Comparison of ENCODE assay signal across 18 cellular contexts in genomic region chr9:34045903-34046302, GRCh38. TPM values are rescaled to one million over a fixed set of nuclear protein-coding genes. Genes with fewer than 3 reads are reported as not detected.
DNase-seq lines count a peak whose midpoint lies in the region; ATAC-seq and TF ChIP-seq lines count a peak whose summit lies in the region.
"Had no signal": no experiment of that assay in that cellular context is flagged by ENCODE, and none has a peak within 500 bp of the region (broad histone marks: within the 10 kb centered on the region; RNA-seq: fewer than 3 reads in every experiment).

No MANE protein-coding gene starts in this region.

- H3K4me3 ChIP-seq in KMS-11 (IDR thresholded peaks at IDR 0.05; ENCODE audit: insufficient read depth, low read depth, low read length) (no peak overlapping the region), neural cell (ENCODE audit: low read length) (peak overlapping the region; percentile 22)

- peak overlapping the region; percentile 13 for H3K4me3 Mint-ChIP-seq in Calu3 (ENCODE audit: low read depth, unreplicated experiment)
- H3K4me3 Mint-ChIP-seq in activated naive CD8-positive, alpha-beta T cell treated with anti-CD3 and anti-CD28 coated beads, Interleukin-2, amount 50 U/mL, for 24 hours = peak overlapping the region; percentile 100

- no peak overlapping the region for H2AFZ ChIP-seq in KMS-11 (ENCODE audit: low read depth)
- no peak overlapping the region for H2AFZ ChIP-seq in neural cell (ENCODE audit: low read depth, low read length)

- H3K9me2 ChIP-seq in neural cell (ENCODE audit: insufficient read depth, low read length) = no peaks in the 10 kb centered on the region

- no peaks in the 10 kb centered on the region for H3K27me3 ChIP-seq in KMS-11 (ENCODE audit: insufficient read depth, low read depth)
- no peaks in the 10 kb centered on the region for H3K27me3 ChIP-seq in neural cell (ENCODE audit: insufficient read depth, low read depth, low read length)
- H3K27me3 ChIP-seq: foreskin keratinocyte had no signal

- no peaks in the 10 kb centered on the region for H3K9me3 Mint-ChIP-seq in Calu3 (ENCODE audit: low read depth, unreplicated experiment)
- H3K9me3 Mint-ChIP-seq in activated naive CD8-positive, alpha-beta T cell treated with anti-CD3 and anti-CD28 coated beads, Interleukin-2, amount 50 U/mL, for 24 hours = no peaks in the 10 kb centered on the region

- intact Hi-C loops in Calu3 (cut with micrococcal nuclease; ENCODE audit: unreplicated experiment) = loop anchor here (10.0 kb wide), 1 partner anchor 101 kb away; no protein-coding TSS in a partner anchor

- peaks cover 38% of the 10 kb centered on the region for H3K4me1 ChIP-seq in KMS-11 (ENCODE audit: low read depth, poor library complexity, severe bottlenecking)
- H3K4me1 ChIP-seq: foreskin keratinocyte had no signal

- H3K4me2 ChIP-seq in KMS-11 (peak overlapping the region; percentile 77), neural cell (ENCODE audit: low read length) (no peak overlapping the region)

- no peaks in the 10 kb centered on the region for H3F3A ChIP-seq in neural cell (ENCODE audit: insufficient read depth, low read length, poor library complexity, severe bottlenecking)

- TF ChIP-seq CTCF in Calu3 (IDR thresholded peaks at IDR 0.05; ENCODE audit: unreplicated experiment) (no peak), KMS-11 (conservative IDR thresholded peaks at IDR 0.05; ENCODE audit: low read depth, low read length) (no peak), neural cell (IDR thresholded peaks at IDR 0.05; ENCODE audit: poor library complexity, severe bottlenecking) (no peak)

- DNase-seq in Calu3 (no peak), NCI-H1417 treated with DMSO at 0.1 percent for 48 hours (lab: John Stamatoyannopoulos, UW) (no peak), kidney glomerular epithelial cell (lab: John Stamatoyannopoulos, UW) (no peak), COR-L47 (lab: John Stamatoyannopoulos, UW) (no peak)
- DNase-seq in activated naive CD8-positive, alpha-beta T cell treated with anti-CD3 and anti-CD28 coated beads, Interleukin-2, amount 50 U/mL, for 24 hours = no peak
- DNase-seq: activated CD8-positive, alpha-beta memory T cell treated with anti-CD3 and anti-CD28 coated beads for 24 hours; effector memory CD4-positive, alpha-beta T cell; HCEC 1CT; mesendoderm; NCI-H1417; NCI-H446 treated with DMSO at 0.1 percent for 48 hours; OCI-M1; stimulated activated naive CD8-positive, alpha-beta T cell treated with anti-CD3 and anti-CD28 coated beads, Interleukin-15, Interleukin-2, amounts not matched to agents 100 U/mL and 50 U/mL, for 24 hours had no signal

- TF ChIP-seq RAD21 in neural cell (conservative IDR thresholded peaks at IDR 0.05) = no peak

- no peaks in the 10 kb centered on the region for H3K27me3 Mint-ChIP-seq in Calu3 (ENCODE audit: unreplicated experiment)
- peaks cover 5% of the 10 kb centered on the region for H3K27me3 Mint-ChIP-seq in activated naive CD8-positive, alpha-beta T cell treated with anti-CD3 and anti-CD28 coated beads, Interleukin-2, amount 50 U/mL, for 24 hours

- ATAC-seq in activated naive CD8-positive, alpha-beta T cell treated with anti-CD3 and anti-CD28 coated beads, Interleukin-2, amount 50 U/mL, for 24 hours = no peak
- no peak for ATAC-seq in GM19328 (IDR thresholded peaks at IDR 0.05; ENCODE audit: unreplicated experiment)
- ATAC-seq: foreskin keratinocyte; stimulated activated naive CD8-positive, alpha-beta T cell treated with anti-CD3 and anti-CD28 coated beads, Interleukin-15, Interleukin-2, amounts not matched to agents 100 U/mL and 50 U/mL, for 24 hours had no signal

- CTCF ChIA-PET in Calu3 (lab: Charles Lee) = interaction anchor here (0.7 kb wide), 2 partner anchors 30 to 209 kb away, joined by 3 to 4 read pairs; no protein-coding TSS in a partner anchor

- H3K36me3 ChIP-seq in KMS-11 (ENCODE audit: insufficient read depth) (no peaks in the 10 kb centered on the region), neural cell (ENCODE audit: insufficient read depth, low read length) (no peaks in the 10 kb centered on the region)

- no peak overlapping the region for H3K27ac Mint-ChIP-seq in Calu3 (ENCODE audit: unreplicated experiment)
- no peak overlapping the region for H3K27ac Mint-ChIP-seq in activated naive CD8-positive, alpha-beta T cell treated with anti-CD3 and anti-CD28 coated beads, Interleukin-2, amount 50 U/mL, for 24 hours

- H4K20me1 ChIP-seq in KMS-11 (ENCODE audit: insufficient read depth) (peaks cover 7% of the 10 kb centered on the region; the same call in 1 of the 2 replicates), neural cell (ENCODE audit: insufficient read depth) (no peaks in the 10 kb centered on the region)

- peaks cover 62% of the 10 kb centered on the region for H3K36me3 Mint-ChIP-seq in Calu3 (ENCODE audit: insufficient read depth, unreplicated experiment)
- H3K36me3 Mint-ChIP-seq in activated naive CD8-positive, alpha-beta T cell treated with anti-CD3 and anti-CD28 coated beads, Interleukin-2, amount 50 U/mL, for 24 hours (ENCODE audit: low read depth) = peaks cover 18% of the 10 kb centered on the region

- no TSS peak for BruUV-seq in Calu3 (replicated peaks; lab: Mats Ljungman, UMichigan)

- no peak for TF ChIP-seq EP300 in neural cell (conservative IDR thresholded peaks at IDR 0.05; ENCODE audit: poor library complexity, severe bottlenecking)

- no peaks in the 10 kb centered on the region for H3K9me3 ChIP-seq in neural cell (ENCODE audit: low read length)

- peaks cover 77% of the 10 kb centered on the region for H3K79me2 ChIP-seq in KMS-11 (ENCODE audit: insufficient read depth, low read depth)
- peaks cover 59% of the 10 kb centered on the region for H3K79me2 ChIP-seq in neural cell (replicated peaks; ENCODE audit: insufficient read depth, low read length)

- no peak overlapping the region for H3K9ac ChIP-seq in KMS-11
- no peak overlapping the region for H3K9ac ChIP-seq in neural cell (ENCODE audit: low read length)

- H3K27ac ChIP-seq in KMS-11 (no peak overlapping the region; the same call in 1 of the 2 replicates), neural cell (ENCODE audit: low read length) (no peak overlapping the region)
- H3K27ac ChIP-seq: C4-2B, foreskin keratinocyte had no signal

- peaks cover 17% of the 10 kb centered on the region for H3K4me1 Mint-ChIP-seq in Calu3 (ENCODE audit: low read depth, unreplicated experiment)
- H3K4me1 Mint-ChIP-seq in activated naive CD8-positive, alpha-beta T cell treated with anti-CD3 and anti-CD28 coated beads, Interleukin-2, amount 50 U/mL, for 24 hours = peaks cover 43% of the 10 kb centered on the region

TF ChIP-seq in neural cell, 6 proteins besides CTCF, POLR2A, EP300 and RAD21:
- TF ChIP-seq MXI1 (conservative IDR thresholded peaks at IDR 0.05; ENCODE audit: poor library complexity, severe bottlenecking) = no peak
- TF ChIP-seq TAF1 (IDR thresholded peaks at IDR 0.05; ENCODE audit: low read depth) = no peak
- no peak for TF ChIP-seq SMC3 (conservative IDR thresholded peaks at IDR 0.05; ENCODE audit: poor library complexity)
- no peak for TF ChIP-seq EZH2 (IDR thresholded peaks at IDR 0.05; ENCODE audit: borderline replicate concordance, insufficient read depth, low read length, poor library complexity, severe bottlenecking)
- TF ChIP-seq REST (IDR thresholded peaks at IDR 0.05; ENCODE audit: borderline replicate concordance) = no peak
- no peak for TF ChIP-seq POLR2AphosphoS5 (IDR thresholded peaks at IDR 0.05)

RNA-seq across cellular contexts. Expression of gene UBAP2, which starts 2.8 kb away (rescaled TPM):
- total RNA-seq in Calu3 (2022) = 45.5 and 48.4 TPM in 2 replicates
- polyA plus RNA-seq in neural cell = 9.1 and 9.2 TPM in 2 replicates
- 60.9 and 64.9 TPM in 2 replicates for polyA minus RNA-seq in neural cell
